Comparison of ENCODE assay signal across 25 cellular contexts in genomic region chr1:219126267-219126862, GRCh38. TPM values are rescaled to one million over a fixed set of nuclear protein-coding genes. Genes with fewer than 3 reads are reported as not detected.
DNase-seq lines count a peak whose midpoint lies in the region; TF ChIP-seq lines count a peak whose summit lies in the region.
"Had no signal": no experiment of that assay in that cellular context is flagged by ENCODE, and none has a peak within 500 bp of the region (broad histone marks: within the 10 kb centered on the region; RNA-seq: fewer than 3 reads in every experiment).

No MANE protein-coding gene starts in this region.

- TF ChIP-seq CTCF in AG10803 (conservative IDR thresholded peaks at IDR 0.05; ENCODE audit: low read length) (no peak), nephron (IDR thresholded peaks at IDR 0.05; ENCODE audit: unreplicated experiment in 3 of 3) (no peak)

- no peaks in the 10 kb centered on the region for H3K36me3 Mint-ChIP-seq in nephron (ENCODE audit: low read depth)
- no peaks in the 10 kb centered on the region for H3K36me3 Mint-ChIP-seq in T-helper 2 cell treated with Interferon-gamma antibody and Interleukin-4, amounts not matched to agents 5 μg/mL and 100 μg/mL, for 36 hours (ENCODE audit: low read depth)

- H3K9me3 ChIP-seq in MG63 = no peaks in the 10 kb centered on the region
- H3K9me3 ChIP-seq: A549, pancreas, sigmoid colon, stomach, upper lobe of right lung had no signal

- H3K27me3 Mint-ChIP-seq in nephron (ENCODE audit: low read depth) = no peaks in the 10 kb centered on the region
- H3K27me3 Mint-ChIP-seq in T-helper 2 cell treated with Interferon-gamma antibody and Interleukin-4, amounts not matched to agents 5 μg/mL and 100 μg/mL, for 36 hours (ENCODE audit: low read depth) = no peaks in the 10 kb centered on the region

- no peak overlapping the region for H3K4me3 Mint-ChIP-seq in nephron
- no peak overlapping the region for H3K4me3 Mint-ChIP-seq in T-helper 2 cell treated with Interferon-gamma antibody and Interleukin-4, amounts not matched to agents 5 μg/mL and 100 μg/mL, for 36 hours
- H3K4me3 Mint-ChIP-seq: activated naive CD4-positive, alpha-beta T cell treated with anti-CD3 and anti-CD28 coated beads for 36 hours; nephron progenitor cell had no signal

- H3K27ac Mint-ChIP-seq in nephron = peak overlapping the region in 2 of 3 experiments; percentile 54 to 61
- H3K27ac Mint-ChIP-seq in T-helper 2 cell treated with Interferon-gamma antibody and Interleukin-4, amounts not matched to agents 5 μg/mL and 100 μg/mL, for 36 hours = no peak overlapping the region
- H3K27ac Mint-ChIP-seq: activated naive CD4-positive, alpha-beta T cell treated with anti-CD3 and anti-CD28 coated beads for 36 hours; nephron progenitor cell had no signal

- H3K4me3 ChIP-seq in AG10803 (ENCODE audit: low read length) (no peak overlapping the region), MG63 (no peak overlapping the region)
- H3K4me3 ChIP-seq: A549, cardiac muscle cell, pancreas, sigmoid colon, stomach, upper lobe of right lung had no signal

- no peaks in the 10 kb centered on the region for H3K27me3 ChIP-seq in MG63
- H3K27me3 ChIP-seq: cardiac muscle cell, pancreas, sigmoid colon, stomach, upper lobe of right lung had no signal

- DNase-seq in AG10803 (ENCODE audit: low read depth) (peak; percentile 55), MG63 (peak; percentile 12), fibroblast of peridontal ligament (ENCODE audit: extremely low read depth) (peak; percentile 56), Ammon's horn (ENCODE audit: low spot score) (no peak), dermis blood vessel endothelial cell (no peak), NCI-H524 (lab: John Stamatoyannopoulos, UW) (no peak)
- DNase-seq in T-helper 2 cell treated with Interferon-gamma antibody and Interleukin-4, amounts not matched to agents 5 μg/mL and 100 μg/mL, for 36 hours (ENCODE audit: low spot score) = no peak
- DNase-seq: activated CD4-positive, alpha-beta T cell treated with anti-CD3 and anti-CD28 coated beads, Interleukin-2, amount 50 U/mL, for 1 hour; activated naive CD4-positive, alpha-beta T cell treated with anti-CD3 and anti-CD28 coated beads for 36 hours; amniotic stem cell; C1 segment of cervical spinal cord; midbrain; NCI-H1105; NCI-H2029 treated with DMSO at 0.1 percent for 48 hours; NCI-H345; NCI-H82; nephron progenitor cell; pancreas; sigmoid colon; stomach; T1000; upper lobe of right lung had no signal

- H3K4me1 Mint-ChIP-seq in nephron = peaks cover 30% of the 10 kb centered on the region
- no peaks in the 10 kb centered on the region for H3K4me1 Mint-ChIP-seq in T-helper 2 cell treated with Interferon-gamma antibody and Interleukin-4, amounts not matched to agents 5 μg/mL and 100 μg/mL, for 36 hours (ENCODE audit: low read depth)

- no peaks in the 10 kb centered on the region for H3K36me3 ChIP-seq in MG63
- H3K36me3 ChIP-seq: cardiac muscle cell, pancreas, sigmoid colon, stomach, upper lobe of right lung had no signal

- no peaks in the 10 kb centered on the region for H3K9me3 Mint-ChIP-seq in nephron
- no peaks in the 10 kb centered on the region for H3K9me3 Mint-ChIP-seq in T-helper 2 cell treated with Interferon-gamma antibody and Interleukin-4, amounts not matched to agents 5 μg/mL and 100 μg/mL, for 36 hours
- H3K9me3 Mint-ChIP-seq: activated naive CD4-positive, alpha-beta T cell treated with anti-CD3 and anti-CD28 coated beads for 36 hours; nephron progenitor cell had no signal

RNA-seq across cellular contexts. Expression of gene LYPLAL1, which starts 47.3 kb away (rescaled TPM):
- 21.5 and 24.4 TPM in 2 replicates for total RNA-seq in MG63 (2014; rRNA removed; shearing (Covaris generic); ENCODE audit: low replicate concordance)
- total RNA-seq in dermis blood vessel endothelial cell = 14.4 and 22.0 TPM in 2 replicates

Comparison
In these comparisons a context has a peak if more than half of its experiments do, and no peak if none do; other contexts are left out.
1. DNase-seq: peak in AG10803 (single experiment), MG63 (single experiment) and fibroblast of peridontal ligament (single experiment); none in Ammon's horn (single experiment), T-helper 2 cell treated with Interferon-gamma antibody and Interleukin-4, amounts not matched to agents 5 μg/mL and 100 μg/mL, for 36 hours (single experiment), dermis blood vessel endothelial cell (single experiment) and NCI-H524 (0 of 2).